ENCODE assay signal across 10 cellular contexts in genomic region chr12:51219345-51219744, GRCh38. TPM values are rescaled to one million over a fixed set of nuclear protein-coding genes. Genes with fewer than 3 reads are reported as not detected.
A peak's percentile ranks its signal among the peaks of the same experiment; 100 is the strongest.
DNase-seq lines count a peak whose midpoint lies in the region; ATAC-seq, FAIRE-seq and TF ChIP-seq lines count a peak whose summit lies in the region.
"Had no signal": no experiment of that assay in that cellular context is flagged by ENCODE, and none has a peak within 500 bp of the region (broad histone marks: within the 10 kb centered on the region; RNA-seq: fewer than 3 reads in every experiment).

No MANE protein-coding gene starts in this region.

- no peaks in the 10 kb centered on the region for H3K36me3 ChIP-seq in CD8-positive, alpha-beta T cell (ENCODE audit: insufficient read depth, low read length)
- H3K36me3 ChIP-seq in KMS-11 (ENCODE audit: insufficient read depth): no peaks in the 10 kb centered on the region
- H3K36me3 ChIP-seq in K562 (ENCODE audit: control insufficient read depth, insufficient read depth, low read length): no peaks in the 10 kb centered on the region
- no peaks in the 10 kb centered on the region for H3K36me3 ChIP-seq in breast epithelium

- peak overlapping the region; percentile 61 for H3K4me3 Mint-ChIP-seq in CD8-positive, alpha-beta T cell
- no peak overlapping the region for H3K4me3 Mint-ChIP-seq in osteocyte (ENCODE audit: unreplicated experiment)

- H3K27ac Mint-ChIP-seq in CD8-positive, alpha-beta T cell: peak overlapping the region; percentile 76
- peak overlapping the region; percentile 39 for H3K27ac Mint-ChIP-seq in osteocyte (ENCODE audit: unreplicated experiment)

- H3K4me3 ChIP-seq in CD8-positive, alpha-beta T cell (ENCODE audit: low read depth, low read length): no peak overlapping the region
- H3K4me3 ChIP-seq in KMS-11 (IDR thresholded peaks at IDR 0.05; ENCODE audit: insufficient read depth, low read depth, low read length) (no peak overlapping the region), K562 (peak overlapping the region; percentile 71), breast epithelium (no peak overlapping the region)

- H3K79me2 ChIP-seq in KMS-11 (ENCODE audit: insufficient read depth, low read depth) (no peaks in the 10 kb centered on the region), K562 (ENCODE audit: control insufficient read depth, insufficient read depth, low read length) (peaks cover 22% of the 10 kb centered on the region)

- H3K9me3 Mint-ChIP-seq in CD8-positive, alpha-beta T cell: no peaks in the 10 kb centered on the region
- H3K9me3 Mint-ChIP-seq in osteocyte (ENCODE audit: unreplicated experiment): no peaks in the 10 kb centered on the region

- POLR2A ChIA-PET in CD8-positive, alpha-beta T cell (lab: Charles Lee): interaction anchor here (2.5 to 4.8 kb wide), 2 partner anchors 19 to 25 kb away, joined by 13 to 101 read pairs; partner anchors contain the start of gene DAZAP2
- POLR2A ChIA-PET in K562 (lab: Yijun Ruan, JAX): interaction anchor here (1.2 to 2.2 kb wide), 6 partner anchors 9 to 43 kb away, joined by 3 to 15 read pairs (median 5); partner anchors contain the start of gene DAZAP2

- WGBS in K562 (ENCODE audit: insufficient coverage, low coverage, missing lambda C conversion rate): 12% methylated on average over 5 of the region's 5 CpGs

- intact Hi-C loops in CD8-positive, alpha-beta T cell (cut with DNase I, micrococcal nuclease): loop anchor here (2.0 to 10.0 kb wide), 7 partner anchors 49 to 817 kb away; partner anchors contain the start of genes ATF1 (in 1 of the 2), BIN2 (in 1 of the 2), CSRNP2 (in 1 of the 2) and LARP4 (in 1 of the 2)
- intact Hi-C loops in K562 (cut with micrococcal nuclease): loop anchor here (2.0 kb wide), 1 partner anchor 19 kb away; the partner anchor contains the start of gene DAZAP2
- intact Hi-C loops in breast epithelium (cut with DNase I; ENCODE audit: low total_unique reads): no loop called here

- H3K4me1 ChIP-seq in CD8-positive, alpha-beta T cell (ENCODE audit: insufficient read depth, low read length): peaks cover 19% of the 10 kb centered on the region
- H3K4me1 ChIP-seq in KMS-11 (ENCODE audit: low read depth, poor library complexity, severe bottlenecking) (peaks cover 12% of the 10 kb centered on the region), K562 (replicated peaks in 1 of 2; ENCODE audit: control insufficient read depth in 2 of 2, insufficient read depth in 2 of 2, low read length in 2 of 2) (peaks cover 21 to 22% of the 10 kb centered on the region in 2 experiments; a peak in 4 of 5 replicates), breast epithelium (no peaks in the 10 kb centered on the region)

- H3K4me2 ChIP-seq in KMS-11 (peak overlapping the region; percentile 96), K562 (ENCODE audit: insufficient read depth, low read length) (peak overlapping the region; percentile 91)

- no peak for TF ChIP-seq EP300 in K562 (IDR thresholded peaks at IDR 0.05; ENCODE audit: low read length)

- FAIRE-seq in K562 (lab: Jason Lieb, UNC): no peak
- FAIRE-seq: G401.6, TTC549 had no signal

- peaks cover 24% of the 10 kb centered on the region for H3K4me1 Mint-ChIP-seq in CD8-positive, alpha-beta T cell (ENCODE audit: low read depth)
- H3K4me1 Mint-ChIP-seq in osteocyte (ENCODE audit: unreplicated experiment): peaks cover 18% of the 10 kb centered on the region

- H3K9me1 ChIP-seq in K562 (ENCODE audit: control insufficient read depth, insufficient read depth, low read length): no peaks in the 10 kb centered on the region

- H3K27me3 Mint-ChIP-seq in CD8-positive, alpha-beta T cell (ENCODE audit: low read depth): no peaks in the 10 kb centered on the region
- no peaks in the 10 kb centered on the region for H3K27me3 Mint-ChIP-seq in osteocyte (ENCODE audit: unreplicated experiment)

- no peak for DNase-seq in CD8-positive, alpha-beta T cell
- DNase-seq in K562 (ENCODE audit: extremely low read depth in 1 of 4, low spot score in 3 of 4) (peak in 1 of 4 experiments; percentile 30), osteocyte (ENCODE audit: extremely low spot score, unreplicated experiment) (no peak), breast epithelium (ENCODE audit: low spot score in 2 of 2) (no peak), NCI-H1417 (lab: John Stamatoyannopoulos, UW) (no peak), NCI-H345 (lab: John Stamatoyannopoulos, UW) (no peak)
- DNase-seq in activated effector memory CD4-positive, alpha-beta T cell treated with Interleukin-2 at 50 U/mL for 16 hours: no peak

- in situ Hi-C loops in K562 (cut with MboI): no loop called here

- BruUV-seq in K562 (replicated peaks; lab: Mats Ljungman, UMichigan): no TSS peak

- no peak for TF ChIP-seq POLR2A in K562 (conservative IDR thresholded peaks at IDR 0.05)
- no peak for TF ChIP-seq POLR2A in breast epithelium (IDR thresholded peaks at IDR 0.05)

- no peaks in the 10 kb centered on the region for H3K27me3 ChIP-seq in CD8-positive, alpha-beta T cell (ENCODE audit: insufficient read depth, low read length)
- H3K27me3 ChIP-seq in KMS-11 (ENCODE audit: insufficient read depth, low read depth) (no peaks in the 10 kb centered on the region), K562 (ENCODE audit: control insufficient read depth in 2 of 2, insufficient read depth in 2 of 2, low read length in 2 of 2) (no peaks in the 10 kb centered on the region), breast epithelium (no peaks in the 10 kb centered on the region)

- peaks cover 6% of the 10 kb centered on the region for H3K36me3 Mint-ChIP-seq in CD8-positive, alpha-beta T cell
- no peaks in the 10 kb centered on the region for H3K36me3 Mint-ChIP-seq in osteocyte (ENCODE audit: unreplicated experiment)

- no peaks in the 10 kb centered on the region for H4K20me1 ChIP-seq in KMS-11 (ENCODE audit: insufficient read depth)
- no peaks in the 10 kb centered on the region for H4K20me1 ChIP-seq in K562 (replicated peaks; ENCODE audit: control insufficient read depth, insufficient read depth, low read length)

- no peak for TF ChIP-seq CTCF in CD8-positive, alpha-beta T cell (IDR thresholded peaks at IDR 0.05)
- TF ChIP-seq CTCF in KMS-11 (conservative IDR thresholded peaks at IDR 0.05; ENCODE audit: low read depth, low read length) (no peak), K562 (IDR thresholded peaks at IDR 0.05 in 2 of 3, conservative IDR thresholded peaks at IDR 0.05 in 1 of 3; ENCODE audit: insufficient read depth in 2 of 3, low read depth in 1 of 3, low read length in 3 of 3) (no peak), osteocyte (IDR thresholded peaks at IDR 0.05) (no peak), breast epithelium (IDR thresholded peaks at IDR 0.05) (no peak)

- no peak for ATAC-seq in CD8-positive, alpha-beta T cell
- no peak; the same call in 2 of the 3 replicates for ATAC-seq in K562

- H2AFZ ChIP-seq in KMS-11 (ENCODE audit: low read depth) (peak overlapping the region; percentile 97; the same call in 1 of the 2 replicates), K562 (ENCODE audit: low read depth, low read length) (peak overlapping the region; percentile 85)

- CTCF ChIA-PET in CD8-positive, alpha-beta T cell (lab: Charles Lee): interaction anchor here (1.5 to 2.4 kb wide), 3 partner anchors 10 to 122 kb away, joined by 4 to 17 read pairs (median 7); partner anchors contain the start of gene DAZAP2
- CTCF ChIA-PET in K562 (lab: Yijun Ruan, JAX; ENCODE audit: low intra/inter-chr PET ratio): no interaction called here

- TF ChIP-seq RAD21 in K562 (CRISPR knock-in tag; conservative IDR thresholded peaks at IDR 0.05 in 1 of 2, IDR thresholded peaks at IDR 0.05 in 1 of 2): no peak

- H3K9me3 ChIP-seq in CD8-positive, alpha-beta T cell (ENCODE audit: low read length): no peaks in the 10 kb centered on the region
- no peaks in the 10 kb centered on the region for H3K9me3 ChIP-seq in K562 (replicated peaks; ENCODE audit: control insufficient read depth, insufficient read depth, low read depth, low read length)
- H3K9me3 ChIP-seq in breast epithelium: no peaks in the 10 kb centered on the region

- no peak overlapping the region for H3K27ac ChIP-seq in CD8-positive, alpha-beta T cell (ENCODE audit: low read depth, low read length)
- H3K27ac ChIP-seq in KMS-11: 0 out of 2 replicates have a peak overlapping the region, but pooled peaks have one; percentile 71
- peak overlapping the region; percentile 90 for H3K27ac ChIP-seq in K562 (ENCODE audit: extremely low read depth, low read depth, low read length)
- H3K27ac ChIP-seq in breast epithelium: peak overlapping the region in 1 of 2 donors; percentile 96

- H3K9ac ChIP-seq in KMS-11 (peak overlapping the region; percentile 93; the same call in 1 of the 2 replicates), K562 (ENCODE audit: insufficient read depth in 1 of 2, low read depth in 2 of 2, low read length in 2 of 2) (peak overlapping the region; percentile 50 to 91; a peak in 2 of 4 replicates)

RNA-seq across cellular contexts. Expression of gene POU6F1, which starts 1.5 kb away (rescaled TPM):
- 10 to 100 TPM; 21.2 to 21.4 TPM for total RNA-seq in CD8-positive, alpha-beta T cell
- total RNA-seq in K562 (2011; cell fraction: chromatin; rRNA removed; ENCODE audit: low replicate concordance): 8.6 and 29.6 TPM in 2 replicates
- 5.3 and 7.0 TPM in 2 replicates for total RNA-seq in K562 (2011; cell fraction: nucleolus; rRNA removed)
- 13.7 and 24.2 TPM in 2 replicates for total RNA-seq in K562 (2011; cell fraction: nucleoplasm; rRNA removed)
- total RNA-seq in K562 (2014; rRNA removed) (0.36 and 1.3 TPM in 2 replicates), K562 (2014; rRNA removed; fragmentation: Illumina TruSeq; extraction: Trizol) (1.4 and 2.0 TPM in 2 replicates), K562 (2015; rRNA removed; fragmentation: Illumina TruSeq; extraction: Trizol) (0.98 and 1.1 TPM in 2 replicates), K562 (2021) (3.3 and 4.0 TPM in 2 replicates), osteocyte (19.2 and 20.6 TPM in 2 replicates), breast epithelium (10 to 100 TPM; 10.5 to 23.3 (median 15.2) TPM)
- polyA plus RNA-seq in K562 (2011; rRNA removed) (3.0 and 3.4 TPM in 2 replicates), K562 (2014; fragmentation: Illumina TruSeq; extraction: Trizol) (1.1 and 1.4 TPM in 2 replicates), K562 (2014; fragmentation: Nextera tagmentation; extraction: Ambion mirVana) (under 1 TPM; 0.14 to 0.25 TPM), K562 (2014; rRNA removed) (0.78 and 1.4 TPM in 2 replicates)
- polyA plus RNA-seq in K562 (2011; cell fraction: cytosol; rRNA removed): 1.2 and 1.3 TPM in 2 replicates
- 7.9 and 10.0 TPM in 2 replicates for polyA plus RNA-seq in K562 (2011; cell fraction: nucleus; rRNA removed)
- 0.89 and 5.9 TPM in 2 replicates for polyA plus RNA-seq in K562 (2012)
- 1.5 and 1.6 TPM in 2 replicates for polyA minus RNA-seq in K562 (2011; rRNA and poly(A)+ RNA removed)
- polyA minus RNA-seq in K562 (2011; cell fraction: cytosol; rRNA and poly(A)+ RNA removed): 2.1 and 2.3 TPM in 2 replicates
- 2.3 and 3.6 TPM in 2 replicates for polyA minus RNA-seq in K562 (2011; cell fraction: nucleus; rRNA and poly(A)+ RNA removed)

RNA-seq across cellular contexts. Expression of gene DAZAP2, which starts 19.3 kb away (rescaled TPM):
- 100 to 1,000 TPM; 340 to 343 TPM for total RNA-seq in CD8-positive, alpha-beta T cell
- 65.3 and 70.8 TPM in 2 replicates for total RNA-seq in K562 (2011; cell fraction: chromatin; rRNA removed; ENCODE audit: low replicate concordance)
- total RNA-seq in K562 (2011; cell fraction: nucleolus; rRNA removed): 50.3 and 56.7 TPM in 2 replicates
- total RNA-seq in K562 (2011; cell fraction: nucleoplasm; rRNA removed): 71.7 and 79.8 TPM in 2 replicates
- total RNA-seq in K562 (2014; rRNA removed) (111 and 116 TPM in 2 replicates), K562 (2014; rRNA removed; fragmentation: Illumina TruSeq; extraction: Trizol) (144 and 149 TPM in 2 replicates), K562 (2015; rRNA removed; fragmentation: Illumina TruSeq; extraction: Trizol) (194 and 195 TPM in 2 replicates), K562 (2021) (129 and 132 TPM in 2 replicates), osteocyte (120 and 130 TPM in 2 replicates), breast epithelium (100 to 1,000 TPM; 318 to 408 (median 330) TPM)
- polyA plus RNA-seq in K562 (2011; rRNA removed) (329 and 342 TPM in 2 replicates), K562 (2014; fragmentation: Illumina TruSeq; extraction: Trizol) (276 and 289 TPM in 2 replicates), K562 (2014; fragmentation: Nextera tagmentation; extraction: Ambion mirVana) (100 to 1,000 TPM; 364 to 668 TPM), K562 (2014; rRNA removed) (227 and 282 TPM in 2 replicates)
- polyA plus RNA-seq in K562 (2011; cell fraction: cytosol; rRNA removed): 426 and 578 TPM in 2 replicates
- 135 and 184 TPM in 2 replicates for polyA plus RNA-seq in K562 (2011; cell fraction: nucleus; rRNA removed)
- polyA plus RNA-seq in K562 (2012): 215 and 432 TPM in 2 replicates
- polyA minus RNA-seq in K562 (2011; rRNA and poly(A)+ RNA removed): 188 and 248 TPM in 2 replicates
- 112 and 122 TPM in 2 replicates for polyA minus RNA-seq in K562 (2011; cell fraction: cytosol; rRNA and poly(A)+ RNA removed)
- 28.7 and 52.4 TPM in 2 replicates for polyA minus RNA-seq in K562 (2011; cell fraction: nucleus; rRNA and poly(A)+ RNA removed)

RNA-seq across cellular contexts. Expression of gene TFCP2, which starts 46.4 kb away (rescaled TPM):
- total RNA-seq in CD8-positive, alpha-beta T cell: 1 to 10 TPM; 8.6 to 9.5 TPM
- 20.7 and 41.6 TPM in 2 replicates for total RNA-seq in K562 (2011; cell fraction: chromatin; rRNA removed; ENCODE audit: low replicate concordance)
- 12.0 and 14.1 TPM in 2 replicates for total RNA-seq in K562 (2011; cell fraction: nucleolus; rRNA removed)
- total RNA-seq in K562 (2011; cell fraction: nucleoplasm; rRNA removed): 23.2 and 35.4 TPM in 2 replicates
- total RNA-seq in K562 (2014; rRNA removed): 17.2 and 18.1 TPM in 2 replicates
- total RNA-seq in K562 (2014; rRNA removed; fragmentation: Illumina TruSeq; extraction: Trizol): 17.4 and 21.1 TPM in 2 replicates
- 17.2 and 19.3 TPM in 2 replicates for total RNA-seq in K562 (2015; rRNA removed; fragmentation: Illumina TruSeq; extraction: Trizol)
- 26.9 and 29.0 TPM in 2 replicates for total RNA-seq in K562 (2021)
- 25.4 and 34.4 TPM in 2 replicates for polyA plus RNA-seq in K562 (2011; rRNA removed)
- 11.5 and 16.8 TPM in 2 replicates for polyA plus RNA-seq in K562 (2011; cell fraction: cytosol; rRNA removed)
- 12.3 and 14.5 TPM in 2 replicates for polyA plus RNA-seq in K562 (2011; cell fraction: nucleus; rRNA removed)
- 22.6 and 28.0 TPM in 2 replicates for polyA plus RNA-seq in K562 (2012)
- 35.2 and 38.9 TPM in 2 replicates for polyA plus RNA-seq in K562 (2014; fragmentation: Illumina TruSeq; extraction: Trizol)
- polyA plus RNA-seq in K562 (2014; fragmentation: Nextera tagmentation; extraction: Ambion mirVana): 10 to 100 TPM in 1 of 2 experiments, 1 to 10 TPM in 1; 8.0 to 17.8 TPM
- polyA plus RNA-seq in K562 (2014; rRNA removed): 24.2 and 27.5 TPM in 2 replicates
- polyA minus RNA-seq in K562 (2011; rRNA and poly(A)+ RNA removed): 26.0 and 28.2 TPM in 2 replicates
- polyA minus RNA-seq in K562 (2011; cell fraction: cytosol; rRNA and poly(A)+ RNA removed): 10.6 and 11.7 TPM in 2 replicates
- polyA minus RNA-seq in K562 (2011; cell fraction: nucleus; rRNA and poly(A)+ RNA removed): 4.8 and 7.7 TPM in 2 replicates
- total RNA-seq in osteocyte: 20.6 and 21.1 TPM in 2 replicates
- total RNA-seq in breast epithelium: 10 to 100 TPM; 14.6 to 22.1 (median 16.4) TPM

RNA-seq across cellular contexts. Expression of gene SMAGP, which starts 50.9 kb away (rescaled TPM):
- 1 to 10 TPM; 1.9 to 2.3 TPM for total RNA-seq in CD8-positive, alpha-beta T cell
- total RNA-seq in K562 (2011; cell fraction: chromatin; rRNA removed; ENCODE audit: low replicate concordance): 33.1 and 42.1 TPM in 2 replicates
- 28.7 and 34.4 TPM in 2 replicates for total RNA-seq in K562 (2011; cell fraction: nucleolus; rRNA removed)
- total RNA-seq in K562 (2011; cell fraction: nucleoplasm; rRNA removed): 43.1 and 65.2 TPM in 2 replicates
- total RNA-seq in K562 (2014; rRNA removed) (23.1 and 26.4 TPM in 2 replicates), K562 (2014; rRNA removed; fragmentation: Illumina TruSeq; extraction: Trizol) (26.5 and 31.6 TPM in 2 replicates), K562 (2015; rRNA removed; fragmentation: Illumina TruSeq; extraction: Trizol) (24.9 and 25.3 TPM in 2 replicates), K562 (2021) (29.7 and 35.9 TPM in 2 replicates), osteocyte (4.3 and 7.1 TPM in 2 replicates), breast epithelium (10 to 100 TPM in 2 of 3 donors, 1 to 10 TPM in 1; 5.8 to 16.1 (median 15.5) TPM)
- polyA plus RNA-seq in K562 (2011; rRNA removed) (52.2 and 62.3 TPM in 2 replicates), K562 (2014; fragmentation: Illumina TruSeq; extraction: Trizol) (45.9 and 53.9 TPM in 2 replicates), K562 (2014; fragmentation: Nextera tagmentation; extraction: Ambion mirVana) (10 to 100 TPM; 26.0 to 29.9 TPM), K562 (2014; rRNA removed) (33.6 and 35.3 TPM in 2 replicates)
- 47.6 and 61.5 TPM in 2 replicates for polyA plus RNA-seq in K562 (2011; cell fraction: cytosol; rRNA removed)
- polyA plus RNA-seq in K562 (2011; cell fraction: nucleus; rRNA removed): 38.6 and 59.2 TPM in 2 replicates
- polyA plus RNA-seq in K562 (2012): 40.6 and 110 TPM in 2 replicates
- 31.6 and 53.7 TPM in 2 replicates for polyA minus RNA-seq in K562 (2011; rRNA and poly(A)+ RNA removed)
- polyA minus RNA-seq in K562 (2011; cell fraction: cytosol; rRNA and poly(A)+ RNA removed): 14.2 and 22.0 TPM in 2 replicates
- 10.8 and 13.6 TPM in 2 replicates for polyA minus RNA-seq in K562 (2011; cell fraction: nucleus; rRNA and poly(A)+ RNA removed)
